In the genomic region with DNA sequence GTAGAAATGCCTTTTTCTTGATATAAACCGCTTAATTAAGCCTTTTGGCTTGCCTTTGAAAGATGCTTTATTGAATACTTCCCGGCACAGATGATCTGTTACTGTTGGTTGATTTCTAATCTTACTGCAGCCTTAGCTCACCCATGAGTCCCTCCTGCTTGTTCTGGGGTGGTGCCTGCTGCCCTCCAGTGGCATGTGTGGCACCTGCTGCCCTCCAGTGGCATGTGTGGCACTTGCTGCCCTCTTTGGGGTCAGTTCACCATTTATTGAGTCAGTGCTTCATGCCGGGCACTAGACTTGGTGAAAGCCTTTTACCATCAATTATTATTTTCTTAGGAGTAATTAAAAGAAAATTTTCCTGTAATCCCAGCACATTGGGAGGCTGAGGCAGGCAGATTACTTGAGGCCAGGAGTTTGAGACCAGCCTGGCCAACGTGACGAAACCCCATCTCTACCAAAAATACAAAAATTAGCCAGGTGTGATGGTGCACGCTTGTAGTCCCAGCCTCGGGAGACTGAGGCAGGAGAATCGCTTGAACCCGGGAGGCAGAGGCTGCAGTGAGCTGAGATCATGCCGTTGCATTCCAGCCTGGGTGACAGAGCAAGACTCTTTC, we compare ENCODE assay signal across 8 cellular contexts. TPM values are rescaled to one million over a fixed set of nuclear protein-coding genes. Genes with fewer than 3 reads are reported as not detected.
DNase-seq lines count a peak whose midpoint lies in the region; ATAC-seq and TF ChIP-seq lines count a peak whose summit lies in the region.

No MANE protein-coding gene starts in this region.

- no peaks in the 10 kb centered on the region for H3K36me3 Mint-ChIP-seq in T-cell

- CTCF ChIA-PET in T-cell (lab: Charles Lee), result interaction anchor here (0.5 to 2.7 kb wide), 24 partner anchors 9 to 1189 kb away, joined by 3 to 44 read pairs (median 4); a partner anchor contains a TSS

- intact Hi-C loops in left ventricle myocardium inferior (cut with micrococcal nuclease), result no loop called here
- intact Hi-C loops in sigmoid colon (cut with DNase I), result no loop called here

- H3K4me1 Mint-ChIP-seq in T-cell, result peaks cover 33 to 47% (median 43%) of the 10 kb centered on the region in 3 donors

- H3K4me3 ChIP-seq in MG63 (no peak overlapping the region), adipocyte (ENCODE audit: low read length) (peak overlapping the region; percentile 66), left ventricle myocardium inferior (no peak overlapping the region), sigmoid colon (no peak overlapping the region)

- H3K4me3 Mint-ChIP-seq in T-cell, result no peak overlapping the region

- DNase-seq in GDM1 (lab: John Stamatoyannopoulos, UW) (peak; percentile 64), MG63 (peak; percentile 78), T-cell (peak; percentile 58 to 82 (median 73)), adipocyte (ENCODE audit: low read depth) (peak; percentile 77), left ventricle myocardium inferior (peak; percentile 76), sigmoid colon (peak; percentile 87), cortex of kidney (lab: John Stamatoyannopoulos, UW) (no peak)

- ATAC-seq in T-cell (replicated peaks in 1 of 4) (peak; percentile 91 to 99 (median 97)), GM18858 (IDR thresholded peaks at IDR 0.05; ENCODE audit: unreplicated experiment) (no peak)

- H3K36me3 ChIP-seq in MG63, result no peaks in the 10 kb centered on the region
- peaks cover 8% of the 10 kb centered on the region for H3K36me3 ChIP-seq in adipocyte (ENCODE audit: control insufficient read depth, insufficient read depth, low read length, severe bottlenecking)
- H3K36me3 ChIP-seq in left ventricle myocardium inferior, result no peaks in the 10 kb centered on the region
- H3K36me3 ChIP-seq in sigmoid colon, result peaks cover 0 to 6% (median 0%) of the 10 kb centered on the region in 4 donors

- no peaks in the 10 kb centered on the region for H3K9me3 Mint-ChIP-seq in T-cell

- H3K9me3 ChIP-seq in MG63 (no peaks in the 10 kb centered on the region), adipocyte (ENCODE audit: control insufficient read depth, low read length) (no peaks in the 10 kb centered on the region), left ventricle myocardium inferior (replicated peaks) (no peaks in the 10 kb centered on the region), sigmoid colon (no peaks in the 10 kb centered on the region)

- POLR2A ChIA-PET in T-cell (lab: Charles Lee), result interaction anchor here in 1 of 2 donors (0.7 kb wide), 1 partner anchor 263 kb away, joined by 3 read pairs; no protein-coding TSS in a partner anchor

- no peaks in the 10 kb centered on the region for H3K27me3 Mint-ChIP-seq in T-cell

- H3K4me1 ChIP-seq in adipocyte (ENCODE audit: control insufficient read depth, insufficient read depth, low read length) (peaks cover 33% of the 10 kb centered on the region), left ventricle myocardium inferior (peaks cover 73% of the 10 kb centered on the region), sigmoid colon (peaks cover 0 to 98% (median 79%) of the 10 kb centered on the region in 4 donors)

- no peaks in the 10 kb centered on the region for H3K27me3 ChIP-seq in MG63
- H3K27me3 ChIP-seq in adipocyte (replicated peaks; ENCODE audit: control insufficient read depth, insufficient read depth, low read length), result no peaks in the 10 kb centered on the region
- H3K27me3 ChIP-seq in left ventricle myocardium inferior (ENCODE audit: low read depth), result no peaks in the 10 kb centered on the region
- H3K27me3 ChIP-seq in sigmoid colon, result no peaks in the 10 kb centered on the region

- no peak for TF ChIP-seq EP300 in sigmoid colon (IDR thresholded peaks at IDR 0.05)

- H3K9ac ChIP-seq in adipocyte (ENCODE audit: low read length), result peak overlapping the region; percentile 82

- H3K27ac Mint-ChIP-seq in T-cell, result no peak overlapping the region

- no peak for TF ChIP-seq POLR2A in sigmoid colon (IDR thresholded peaks at IDR 0.05)

- TF ChIP-seq CTCF in left ventricle myocardium inferior (IDR thresholded peaks at IDR 0.05; ENCODE audit: borderline replicate concordance) (peak; percentile 90), sigmoid colon (IDR thresholded peaks at IDR 0.05) (peak; percentile 84 to 88 (median 87))

- WGBS in sigmoid colon, 2 donors, result 67 to 75% methylated on average over 10 of the region's 10 CpGs

- peak overlapping the region; percentile 81 for H3K27ac ChIP-seq in left ventricle myocardium inferior (replicated peaks)
- H3K27ac ChIP-seq in sigmoid colon, result peak overlapping the region; percentile 74 to 86 (median 82)

RNA-seq across cellular contexts. Expression of a gene that starts 54.3 kb away (rescaled TPM):
- 2.9 and 15.3 TPM in 2 replicates for total RNA-seq in MG63 (2014; rRNA removed; shearing (Covaris generic); ENCODE audit: low replicate concordance)
- total RNA-seq in T-cell (10 to 100 TPM; 39.7 to 50.3 (median 44.5) TPM), left ventricle myocardium inferior (15.5 TPM), sigmoid colon (100 to 1,000 TPM in 1 of 4 donors, 10 to 100 TPM in 3; 41.3 to 102 (median 71.0) TPM)
- 1 to 10 TPM in 2 of 3 donors, under 1 TPM in 1; 0.92 to 7.5 (median 2.4) TPM for polyA plus RNA-seq in sigmoid colon
